Comparison of ENCODE assay signal across 8 cellular contexts in the genomic region with DNA sequence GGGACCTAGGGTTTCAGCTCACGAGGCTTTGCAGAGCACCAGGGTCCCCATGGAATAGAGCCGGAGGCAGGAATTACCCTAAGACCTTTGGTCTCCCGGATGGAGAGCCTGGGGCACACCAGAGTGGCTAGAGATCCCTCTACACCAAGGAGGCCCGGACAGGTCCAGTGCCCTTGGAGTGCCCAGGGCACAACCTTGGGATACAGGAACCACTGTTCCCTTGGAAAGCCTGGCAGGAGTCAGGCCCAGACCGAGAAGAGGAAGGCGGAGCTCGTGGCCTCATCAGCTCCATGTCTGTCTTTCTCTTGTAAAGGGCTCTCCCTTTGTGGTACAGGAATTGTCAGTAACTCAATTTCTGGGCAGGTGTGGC. TPM values are rescaled to one million over a fixed set of nuclear protein-coding genes. Genes with fewer than 3 reads are reported as not detected.
A peak's percentile ranks its signal among the peaks of the same experiment; 100 is the strongest.
DNase-seq lines count a peak whose midpoint lies in the region; ATAC-seq, FAIRE-seq and TF ChIP-seq lines count a peak whose summit lies in the region.

No MANE protein-coding gene starts in this region.

- no peak overlapping the region for H2BK15ac ChIP-seq in mesendoderm (replicated peaks; ENCODE audit: low read depth)

- CTCF ChIA-PET in HepG2 (lab: Yijun Ruan, JAX; ENCODE audit: low intra/inter-chr PET ratio, low total read pairs): no interaction called here

- in situ Hi-C loops in HepG2 (cut with HindIII; ENCODE audit: extremely low pct_ligation_motif_present, low pct_unique_long_range_greater_than_20kb): loop anchor here (5.0 kb wide), 1 partner anchor 101 kb away; a partner anchor contains a TSS
- in situ Hi-C loops in transverse colon (cut with MboI; ENCODE audit: low pct_ligation_motif_present in 1 of 4, low pct_unique_long_range_greater_than_20kb in 1 of 4, low sequenced_read_pairs in 3 of 4): no loop called here

- H3K9me3 ChIP-seq in body of pancreas: no peaks in the 10 kb centered on the region
- H3K9me3 ChIP-seq in HepG2 (ENCODE audit: low read length): no peaks in the 10 kb centered on the region
- no peaks in the 10 kb centered on the region for H3K9me3 ChIP-seq in transverse colon

- H3K4me1 ChIP-seq in body of pancreas (peaks cover 44% of the 10 kb centered on the region), HepG2 (ENCODE audit: insufficient read depth, low read length) (peaks cover 38% of the 10 kb centered on the region), transverse colon (peaks cover 0 to 40% (median 28%) of the 10 kb centered on the region in 4 donors), mesendoderm (ENCODE audit: control insufficient read depth, low read depth, low read length) (peaks cover 2% of the 10 kb centered on the region)

- H3K4me3 Mint-ChIP-seq in activated CD4-positive, alpha-beta T cell treated with anti-CD3 and anti-CD28 coated beads, Interleukin-2, amount 10 ng/mL, durations not matched to agents 24 days and 14 days: peak overlapping the region; percentile 82

- no peak for TF ChIP-seq RAD21 in HepG2 (CRISPR knock-in tag; IDR thresholded peaks at IDR 0.05)

- no peak overlapping the region for H2AFZ ChIP-seq in HepG2 (ENCODE audit: low read length)

- H3K4me1 Mint-ChIP-seq in activated CD4-positive, alpha-beta T cell treated with anti-CD3 and anti-CD28 coated beads, Interleukin-2, amount 10 ng/mL, durations not matched to agents 24 days and 14 days: peaks cover 22% of the 10 kb centered on the region

- BruUV-seq in HepG2 (replicated peaks; lab: Mats Ljungman, UMichigan): no TSS peak

- H4K20me1 ChIP-seq in HepG2 (ENCODE audit: insufficient read depth, low read length): no peaks in the 10 kb centered on the region

- H3K18ac ChIP-seq in mesendoderm (ENCODE audit: low read length): no peak overlapping the region

- H3K27me3 ChIP-seq in body of pancreas (no peaks in the 10 kb centered on the region), HepG2 (ENCODE audit: control insufficient read depth in 1 of 2, insufficient read depth in 2 of 2, low read length in 2 of 2) (no peaks in the 10 kb centered on the region; a peak in 1 of 5 replicates), transverse colon (peaks cover 6% of the 10 kb centered on the region), mesendoderm (ENCODE audit: insufficient read depth, low read length, poor library complexity) (no peaks in the 10 kb centered on the region)

- H3K4me3 ChIP-seq in body of pancreas: peak overlapping the region; percentile 79 to 80
- H3K4me3 ChIP-seq in HepG2 (replicated peaks in 1 of 3; ENCODE audit: insufficient read depth in 1 of 3, low read depth in 2 of 3, low read length in 3 of 3): peak overlapping the region; percentile 82 to 87 (median 82)
- peak overlapping the region; percentile 41 to 80 (median 68) for H3K4me3 ChIP-seq in transverse colon
- H3K4me3 ChIP-seq in mesendoderm (ENCODE audit: low read length): no peak overlapping the region

- H3K27me3 Mint-ChIP-seq in activated CD4-positive, alpha-beta T cell treated with anti-CD3 and anti-CD28 coated beads, Interleukin-2, amount 10 ng/mL, durations not matched to agents 24 days and 14 days: peaks cover 10% of the 10 kb centered on the region

- intact Hi-C loops in activated CD4-positive, alpha-beta T cell treated with anti-CD3 and anti-CD28 coated beads, Interleukin-2, amount 10 ng/mL, durations not matched to agents 24 days and 14 days (cut with micrococcal nuclease): loop anchor here (5.0 kb wide), 1 partner anchor 76 kb away; a partner anchor contains a TSS
- intact Hi-C loops in body of pancreas (cut with DNase I): no loop called here
- intact Hi-C loops in HepG2 (cut with micrococcal nuclease; ENCODE audit: unreplicated experiment): loop anchor here (5.0 kb wide), 1 partner anchor 101 kb away; a partner anchor contains a TSS
- intact Hi-C loops in transverse colon (cut with DNase I; ENCODE audit: low total_unique reads): no loop called here

- WGBS in body of pancreas, 2 donors: 30 to 32% methylated on average over 5 to 7 of the region's 7 CpGs
- WGBS in HepG2 (ENCODE audit: low lambda C conversion rate): 6% methylated on average over 3 of the region's 7 CpGs
- 39% methylated on average over 7 of the region's 7 CpGs; no CpG with 5 or more reads in 1 of the 2 donors for WGBS in transverse colon (ENCODE audit: low coverage in 1 of 2), 2 donors
- no CpG with 5 or more reads among the region's 7 CpGs for WGBS in mesendoderm (ENCODE audit: extremely low coverage, insufficient coverage, low lambda C conversion rate)

- H4K5ac ChIP-seq in mesendoderm (ENCODE audit: low read length): no peak overlapping the region

- no peak overlapping the region for H2AK5ac ChIP-seq in mesendoderm (ENCODE audit: low read length)

- H3K23ac ChIP-seq in mesendoderm (ENCODE audit: low read length): no peak overlapping the region

- no peak for DNase-seq in activated CD4-positive, alpha-beta T cell treated with anti-CD3 and anti-CD28 coated beads, Interleukin-2, amount 10 ng/mL, durations not matched to agents 24 days and 14 days
- DNase-seq in activated CD4-positive, alpha-beta T cell treated with anti-CD3 and anti-CD28 coated beads, Interleukin-2, amount 50 U/mL, for 1 hour: no peak
- no peak for DNase-seq in body of pancreas
- DNase-seq in HepG2 (ENCODE audit: low spot score): no peak
- DNase-seq in transverse colon: no peak
- no peak for DNase-seq in hepatic stellate cell (ENCODE audit: low spot score)
- DNase-seq in mesendoderm: no peak
- no peak for DNase-seq in GOT3 (lab: John Stamatoyannopoulos, UW)

- H3K36me3 ChIP-seq in body of pancreas (replicated peaks in 1 of 2; ENCODE audit: insufficient read depth in 1 of 2, low read depth in 2 of 2) (no peaks in the 10 kb centered on the region), HepG2 (replicated peaks in 1 of 2; ENCODE audit: control insufficient read depth in 1 of 2, insufficient read depth in 2 of 2, low read length in 2 of 2) (peaks cover 0 to 6% of the 10 kb centered on the region in 2 experiments; a peak in 1 of 5 replicates), transverse colon (no peaks in the 10 kb centered on the region), mesendoderm (ENCODE audit: control insufficient read depth, insufficient read depth, low read length) (no peaks in the 10 kb centered on the region)

- TF ChIP-seq POLR2A in body of pancreas (IDR thresholded peaks at IDR 0.05) (no peak), HepG2 (IDR thresholded peaks at IDR 0.05; ENCODE audit: insufficient read depth in 1 of 2, low read depth in 2 of 2, low read length in 2 of 2) (no peak), transverse colon (IDR thresholded peaks at IDR 0.05) (no peak)

- no peak overlapping the region for H2BK5ac ChIP-seq in mesendoderm (ENCODE audit: low read length)

- no peak overlapping the region for H3K27ac Mint-ChIP-seq in activated CD4-positive, alpha-beta T cell treated with anti-CD3 and anti-CD28 coated beads, Interleukin-2, amount 10 ng/mL, durations not matched to agents 24 days and 14 days

- ATAC-seq in body of pancreas: no peak
- ATAC-seq in HepG2: peak; percentile 9

- no peak overlapping the region for H3K4ac ChIP-seq in mesendoderm (ENCODE audit: low read depth, low read length)

- H3K56ac ChIP-seq in mesendoderm (ENCODE audit: low read length): no peak overlapping the region

- no peak for FAIRE-seq in HepG2 (lab: Jason Lieb, UNC)

- peaks cover 6% of the 10 kb centered on the region for H3K9me3 Mint-ChIP-seq in activated CD4-positive, alpha-beta T cell treated with anti-CD3 and anti-CD28 coated beads, Interleukin-2, amount 10 ng/mL, durations not matched to agents 24 days and 14 days

- TF ChIP-seq CTCF in body of pancreas (IDR thresholded peaks at IDR 0.05) (no peak), HepG2 (CRISPR knock-in tag; IDR thresholded peaks at IDR 0.05) (no peak), transverse colon (IDR thresholded peaks at IDR 0.05) (no peak)

- H3K27ac ChIP-seq in body of pancreas (peak overlapping the region in 3 of 4 donors; percentile 33 to 73 (median 51)), HepG2 (ENCODE audit: extremely low read length, insufficient read depth, low read length) (peak overlapping the region; percentile 75), transverse colon (peak overlapping the region; percentile 58 to 81 (median 72)), mesendoderm (ENCODE audit: low read depth, low read length) (no peak overlapping the region)

- peak overlapping the region; percentile 81 for H3K9ac ChIP-seq in HepG2 (ENCODE audit: insufficient read depth, low read depth, low read length)
- no peak overlapping the region for H3K9ac ChIP-seq in mesendoderm (ENCODE audit: low read length)

- peaks cover 2% of the 10 kb centered on the region for H3K36me3 Mint-ChIP-seq in activated CD4-positive, alpha-beta T cell treated with anti-CD3 and anti-CD28 coated beads, Interleukin-2, amount 10 ng/mL, durations not matched to agents 24 days and 14 days (ENCODE audit: low read depth)

- H3K79me2 ChIP-seq in HepG2 (ENCODE audit: insufficient read depth, low read length) (peaks cover 8% of the 10 kb centered on the region), mesendoderm (ENCODE audit: control insufficient read depth, insufficient read depth, low read length) (no peaks in the 10 kb centered on the region)

- POLR2A ChIA-PET in HepG2 (lab: Yijun Ruan, JAX): interaction anchor here (0.7 to 1.2 kb wide), 4 partner anchors 24 to 202 kb away, joined by 3 to 6 read pairs (median 3); a partner anchor contains a TSS

- H3K79me1 ChIP-seq in mesendoderm (ENCODE audit: low read length): no peaks in the 10 kb centered on the region

- TF ChIP-seq EP300 in HepG2 (IDR thresholded peaks at IDR 0.05; ENCODE audit: low read depth in 2 of 2, low read length in 2 of 2): no peak
- TF ChIP-seq EP300 in HepG2 (CRISPR knock-in tag; IDR thresholded peaks at IDR 0.05; ENCODE audit: borderline replicate concordance): no peak
- TF ChIP-seq EP300 in transverse colon (IDR thresholded peaks at IDR 0.05; ENCODE audit: low read depth): no peak

- no peak overlapping the region for H2BK120ac ChIP-seq in mesendoderm (ENCODE audit: low read depth, low read length)

- no peak overlapping the region for H4K8ac ChIP-seq in mesendoderm (ENCODE audit: low read depth, low read length)

- peak overlapping the region; percentile 91 for H3K4me2 ChIP-seq in HepG2 (ENCODE audit: low read depth, low read length)
- no peak overlapping the region for H3K4me2 ChIP-seq in mesendoderm (ENCODE audit: low read length)

RNA-seq across cellular contexts. Expression of a gene that starts 3.8 kb away (rescaled TPM):
- total RNA-seq in activated CD4-positive, alpha-beta T cell treated with anti-CD3 and anti-CD28 coated beads, Interleukin-2, amount 10 ng/mL, durations not matched to agents 24 days and 14 days: 0.38 TPM in 1 of 2 replicates, not detected in the other
- total RNA-seq in body of pancreas (10 to 100 TPM; 10.9 to 14.8 TPM), HepG2 (2016; rRNA removed; fragmentation: Illumina TruSeq; extraction: Trizol) (13.0 and 17.0 TPM in 2 replicates), transverse colon (10 to 100 TPM in 3 of 4 donors, 1 to 10 TPM in 1; 6.8 to 33.7 (median 14.2) TPM)
- 18.8 and 21.7 TPM in 2 replicates for total RNA-seq in HepG2 (2016; cell fraction: cytosol; rRNA removed; fragmentation: Illumina TruSeq; extraction: Trizol; ENCODE audit: low read depth)
- total RNA-seq in HepG2 (2016; cell fraction: insoluble cytoplasmic fraction; rRNA removed; fragmentation: Illumina TruSeq; extraction: Trizol): 11.4 and 16.1 TPM in 2 replicates
- total RNA-seq in HepG2 (2016; cell fraction: membrane; rRNA removed; fragmentation: Illumina TruSeq; extraction: Trizol): 40.2 and 47.3 TPM in 2 replicates
- total RNA-seq in HepG2 (2016; cell fraction: nucleus; rRNA removed; fragmentation: Illumina TruSeq; extraction: Trizol): 7.6 and 10.0 TPM in 2 replicates
- polyA plus RNA-seq in HepG2 (2011; rRNA removed): 40.4 and 51.0 TPM in 2 replicates
- 44.2 and 56.2 TPM in 2 replicates for polyA plus RNA-seq in HepG2 (2011; cell fraction: cytosol; rRNA removed)
- polyA plus RNA-seq in HepG2 (2011; cell fraction: nucleus; rRNA removed): 31.7 and 32.2 TPM in 2 replicates
- polyA plus RNA-seq in HepG2 (2012): 16.4 and 30.0 TPM in 2 replicates
- 60.8 and 72.2 TPM in 2 replicates for polyA plus RNA-seq in HepG2 (2016; cell fraction: cytosol; fragmentation: Illumina TruSeq; extraction: Trizol; ENCODE audit: low read depth)
- 33.1 and 40.9 TPM in 2 replicates for polyA plus RNA-seq in HepG2 (2016; cell fraction: insoluble cytoplasmic fraction; fragmentation: Illumina TruSeq; extraction: Trizol; ENCODE audit: low read depth)
- polyA plus RNA-seq in HepG2 (2016; cell fraction: membrane; fragmentation: Illumina TruSeq; extraction: Trizol; ENCODE audit: low read depth): 102 TPM in 2 replicates
- polyA plus RNA-seq in HepG2 (2016; cell fraction: nucleus; fragmentation: Illumina TruSeq; extraction: Trizol; ENCODE audit: insufficient read depth, low read depth): 31.0 and 33.1 TPM in 2 replicates
- polyA minus RNA-seq in HepG2 (2011; rRNA and poly(A)+ RNA removed; ENCODE audit: low replicate concordance): 5.9 and 53.2 TPM in 2 replicates
- 23.0 and 26.9 TPM in 2 replicates for polyA minus RNA-seq in HepG2 (2011; cell fraction: cytosol; rRNA and poly(A)+ RNA removed)
- polyA minus RNA-seq in HepG2 (2011; cell fraction: nucleus; rRNA and poly(A)+ RNA removed): 9.8 and 13.2 TPM in 2 replicates
- polyA plus RNA-seq in mesendoderm (2013, experiment 1 of 2): 28.4 TPM
- 30.0 TPM for polyA plus RNA-seq in mesendoderm (2013, experiment 2 of 2)

RNA-seq across cellular contexts. Expression of a gene that starts 54.1 kb away (rescaled TPM):
- not detected in 2 replicates for total RNA-seq in activated CD4-positive, alpha-beta T cell treated with anti-CD3 and anti-CD28 coated beads, Interleukin-2, amount 10 ng/mL, durations not matched to agents 24 days and 14 days
- total RNA-seq in body of pancreas: not detected
- total RNA-seq in HepG2 (2016; rRNA removed; fragmentation: Illumina TruSeq; extraction: Trizol): not detected in 2 replicates
- total RNA-seq in HepG2 (2016; cell fraction: cytosol; rRNA removed; fragmentation: Illumina TruSeq; extraction: Trizol; ENCODE audit: low read depth): not detected in 2 replicates
- not detected in 2 replicates for total RNA-seq in HepG2 (2016; cell fraction: insoluble cytoplasmic fraction; rRNA removed; fragmentation: Illumina TruSeq; extraction: Trizol)
- total RNA-seq in HepG2 (2016; cell fraction: membrane; rRNA removed; fragmentation: Illumina TruSeq; extraction: Trizol): not detected in 2 replicates
- total RNA-seq in HepG2 (2016; cell fraction: nucleus; rRNA removed; fragmentation: Illumina TruSeq; extraction: Trizol): not detected in 2 replicates
- polyA plus RNA-seq in HepG2 (2011; rRNA removed): 0.03 TPM in 1 of 2 replicates, not detected in the other
- not detected in 2 replicates for polyA plus RNA-seq in HepG2 (2011; cell fraction: cytosol; rRNA removed)
- not detected in 2 replicates for polyA plus RNA-seq in HepG2 (2011; cell fraction: nucleus; rRNA removed)
- polyA plus RNA-seq in HepG2 (2012): not detected in 2 replicates
- not detected in 2 replicates for polyA plus RNA-seq in HepG2 (2016; cell fraction: cytosol; fragmentation: Illumina TruSeq; extraction: Trizol; ENCODE audit: low read depth)
- not detected in 2 replicates for polyA plus RNA-seq in HepG2 (2016; cell fraction: insoluble cytoplasmic fraction; fragmentation: Illumina TruSeq; extraction: Trizol; ENCODE audit: low read depth)
- not detected in 2 replicates for polyA plus RNA-seq in HepG2 (2016; cell fraction: membrane; fragmentation: Illumina TruSeq; extraction: Trizol; ENCODE audit: low read depth)
- not detected in 2 replicates for polyA plus RNA-seq in HepG2 (2016; cell fraction: nucleus; fragmentation: Illumina TruSeq; extraction: Trizol; ENCODE audit: insufficient read depth, low read depth)
- polyA minus RNA-seq in HepG2 (2011; rRNA and poly(A)+ RNA removed; ENCODE audit: low replicate concordance): not detected in 2 replicates
- polyA minus RNA-seq in HepG2 (2011; cell fraction: cytosol; rRNA and poly(A)+ RNA removed): not detected in 2 replicates
- polyA minus RNA-seq in HepG2 (2011; cell fraction: nucleus; rRNA and poly(A)+ RNA removed): 0.13 TPM in 1 of 2 replicates, not detected in the other
- not detected for total RNA-seq in transverse colon
- not detected for polyA plus RNA-seq in mesendoderm (2013, experiment 1 of 2)
- polyA plus RNA-seq in mesendoderm (2013, experiment 2 of 2): not detected

Comparison
In these comparisons a context has a peak if more than half of its experiments do, and no peak if none do; other contexts are left out.
1. intact Hi-C loops: an anchor here in activated CD4-positive, alpha-beta T cell treated with anti-CD3 and anti-CD28 coated beads, Interleukin-2, amount 10 ng/mL, durations not matched to agents 24 days and 14 days (5.0 kb wide) and HepG2 (5.0 kb wide); none called in body of pancreas and transverse colon.